ENCODE assay signal across 1 cellular context in genomic region chr7:116953372-116953726, GRCh38.
TF ChIP-seq lines count a peak whose summit lies in the region.

TSS of gene ST7 (plus strand) at chr7:116953501. CDS start at chr7:116953541, 40 bp downstream.

TF ChIP-seq in K562, 482 proteins besides CTCF, POLR2A, EP300 and RAD21 (continued from another document):
- TF ChIP-seq ID3 (CRISPR knock-in tag; IDR thresholded peaks at IDR 0.05) (no peak), ID3 (tag; IDR thresholded peaks at IDR 0.05) (no peak), KAT2B (IDR thresholded peaks at IDR 0.05; ENCODE audit: low read depth, low read length) (no peak), ZNF217 (CRISPR knock-in tag; IDR thresholded peaks at IDR 0.05) (no peak), KDM1A (IDR thresholded peaks at IDR 0.05) (no peak), ZBED1 (IDR thresholded peaks at IDR 0.05) (0 out of 2 replicates have a peak, but pooled peaks have one; percentile 19), SRSF7 (optimal IDR thresholded peaks at IDR 0.05; ENCODE audit: low read depth, low read length) (no peak), CBX1 (IDR thresholded peaks at IDR 0.05; ENCODE audit: low read depth) (no peak), ZBTB8A (IDR thresholded peaks at IDR 0.05; ENCODE audit: partially characterized antibody) (no peak), NONO (IDR thresholded peaks at IDR 0.05; ENCODE audit: low read depth in 2 of 2, low read length in 1 of 2) (peak in 1 of 2 experiments; percentile 95; a peak in 1 of 4 replicates), CHD2 (IDR thresholded peaks at IDR 0.05; ENCODE audit: low read depth, low read length) (peak; percentile 66), ZNF311 (CRISPR knock-in tag; IDR thresholded peaks at IDR 0.05) (0 out of 2 replicates have a peak, but pooled peaks have one; percentile 30), CXXC5 (CRISPR knock-in tag; IDR thresholded peaks at IDR 0.05) (no peak; the same call in 1 of the 2 replicates), MYC (IDR thresholded peaks at IDR 0.05; ENCODE audit: low read depth, low read length) (peak; percentile 29; the same call in 1 of the 2 replicates), MYC (CRISPR knock-in tag; IDR thresholded peaks at IDR 0.05; ENCODE audit: borderline replicate concordance, low read depth) (no peak), ATF3 (IDR thresholded peaks at IDR 0.05) (peak; percentile 60), ATF3 (CRISPR knock-in tag; conservative IDR thresholded peaks at IDR 0.05) (no peak), ESRRA (IDR thresholded peaks at IDR 0.05; ENCODE audit: borderline replicate concordance, low read depth) (no peak), KAT8 (IDR thresholded peaks at IDR 0.05; ENCODE audit: low read depth) (no peak), SMAD3 (CRISPR knock-in tag; conservative IDR thresholded peaks at IDR 0.05) (0 out of 2 replicates have a peak, but pooled peaks have one; percentile 73), POLR3A (IDR thresholded peaks at IDR 0.05; ENCODE audit: borderline replicate concordance, extremely low read depth, insufficient read depth, insufficient read length) (no peak), ZBTB43 (CRISPR knock-in tag; IDR thresholded peaks at IDR 0.05) (no peak), PML (IDR thresholded peaks at IDR 0.05; ENCODE audit: low read length) (peak; percentile 38; the same call in 1 of the 2 replicates), TEAD1 (CRISPR knock-in tag; IDR thresholded peaks at IDR 0.05) (peak; percentile 20 to 58; a peak in 2 of 4 replicates), DDX20 (tag; IDR thresholded peaks at IDR 0.05; ENCODE audit: low read depth) (no peak), GTF2B (IDR thresholded peaks at IDR 0.05; ENCODE audit: extremely low read depth, insufficient read length) (peak; percentile 19), REST (CRISPR knock-in tag; IDR thresholded peaks at IDR 0.05; ENCODE audit: low read depth) (no peak), JUND (IDR thresholded peaks at IDR 0.05; ENCODE audit: borderline replicate concordance, low read depth, low read length) (peak; percentile 68), JUND (tag; IDR thresholded peaks at IDR 0.05; ENCODE audit: borderline replicate concordance, low read depth, low read length) (peak; percentile 59; the same call in 1 of the 3 replicates), HMG20B (CRISPR knock-in tag; IDR thresholded peaks at IDR 0.05) (no peak), CUX1 (CRISPR knock-in tag; IDR thresholded peaks at IDR 0.05) (no peak), ZBTB26 (CRISPR knock-in tag; IDR thresholded peaks at IDR 0.05) (0 out of 2 replicates have a peak, but pooled peaks have one; percentile 60)
